In genomic region chr4:155618183-155618838, GRCh38 we compare ENCODE assay signal across 28 cellular contexts. TPM values are rescaled to one million over a fixed set of nuclear protein-coding genes. Genes with fewer than 3 reads are reported as not detected.
"Had no signal": no experiment of that assay in that cellular context is flagged by ENCODE, and none has a peak within 500 bp of the region (broad histone marks: within the 10 kb centered on the region; RNA-seq: fewer than 3 reads in every experiment).

No MANE protein-coding gene starts in this region.

- H3K36me3 ChIP-seq: brain microvascular endothelial cell, cardiac muscle cell, SJSA1 had no signal

- ATAC-seq: activated T-cell treated with anti-CD3 and anti-CD28 coated beads, Interleukin-2, amount 50 U/mL, for 72 hours; Panc1; SK-N-SH treated with all-trans-retinoic acid at 6 μM for 48 hours had no signal

- H3K27me3 Mint-ChIP-seq: activated B cell treated with CpG ODN at 0.5 μM for 24 hours had no signal

- H3K4me3 Mint-ChIP-seq: activated B cell treated with CpG ODN at 0.5 μM for 24 hours; activated CD4-positive, alpha-beta memory T cell treated with anti-CD3 and anti-CD28 coated beads, Interleukin-2, amount 10 ng/mL, durations not matched to agents 7 days and 5 days; activated naive CD4-positive, alpha-beta T cell treated with anti-CD3 and anti-CD28 coated beads, Interleukin-2, amount 10 ng/mL, durations not matched to agents 7 days and 5 days; activated naive CD8-positive, alpha-beta T cell treated with anti-CD3 and anti-CD28 coated beads for 36 hours; activated T-cell treated with anti-CD3 and anti-CD28 coated beads, Interleukin-2, amount 50 U/mL, for 72 hours; T-helper 1 cell treated with Interleukin-12 subunit alpha and Interleukin-12 subunit beta and Interleukin-4 antibody, amounts not matched to agents 30 μg/mL and 1 μg/mL, for 36 hours had no signal

- DNase-seq: activated B cell treated with CpG ODN at 0.5 μM for 24 hours; activated CD4-positive, alpha-beta memory T cell treated with anti-CD3 and anti-CD28 coated beads, Interleukin-2, amount 10 ng/mL, durations not matched to agents 7 days and 5 days; activated CD4-positive, alpha-beta T cell treated with anti-CD3 and anti-CD28 coated beads for 1 hour; activated CD4-positive, alpha-beta T cell treated with anti-CD3 and anti-CD28 coated beads, Interleukin-2, amount 50 U/mL, for 1 hour; activated CD8-positive, alpha-beta memory T cell treated with anti-CD3 and anti-CD28 coated beads, Interleukin-2, amount 50 U/mL, for 4 hours; activated gamma-delta T cell treated with Interleukin-2 at 50 U/mL for 16 hours; activated naive CD4-positive, alpha-beta T cell treated with anti-CD3 and anti-CD28 coated beads, Interleukin-2, amount 10 ng/mL, durations not matched to agents 7 days and 5 days; activated naive CD8-positive, alpha-beta T cell treated with anti-CD3 and anti-CD28 coated beads for 36 hours; activated T-cell treated with anti-CD3 and anti-CD28 coated beads, Interleukin-2, amount 50 U/mL, for 72 hours; brain microvascular endothelial cell; MM.1S; NCI-H1105; NCI-H1436 treated with DMSO at 0.1 percent for 48 hours; NCI-H187; NCI-H2081; NCI-H510A treated with DMSO at 0.1 percent for 48 hours; NCI-H69; NK-92 treated with Interleukin-12 subunit alpha and Interleukin-12 subunit beta, amount 100 ng/mL, for 24 hours; OCI-M1; RPMI8226; SHP77; SW 1271 had no signal

- H3K9me3 ChIP-seq: SJSA1 had no signal

- H3K9me3 Mint-ChIP-seq: activated B cell treated with CpG ODN at 0.5 μM for 24 hours; activated CD4-positive, alpha-beta memory T cell treated with anti-CD3 and anti-CD28 coated beads, Interleukin-2, amount 10 ng/mL, durations not matched to agents 7 days and 5 days; activated naive CD4-positive, alpha-beta T cell treated with anti-CD3 and anti-CD28 coated beads, Interleukin-2, amount 10 ng/mL, durations not matched to agents 7 days and 5 days; activated naive CD8-positive, alpha-beta T cell treated with anti-CD3 and anti-CD28 coated beads for 36 hours; activated T-cell treated with anti-CD3 and anti-CD28 coated beads, Interleukin-2, amount 50 U/mL, for 72 hours; activated T-helper 2 cell treated with anti-CD3 and anti-CD28 coated beads, Interferon-gamma antibody, Interleukin-2, Interleukin-4, amounts not matched to agents 10 μg/mL and 5 μg/mL and 100 μg/mL, durations not matched to agents 14 hours and 24 hours and 36 hours; T-helper 1 cell treated with Interleukin-12 subunit alpha and Interleukin-12 subunit beta and Interleukin-4 antibody, amounts not matched to agents 30 μg/mL and 1 μg/mL, for 36 hours had no signal

- H3K27ac Mint-ChIP-seq: activated B cell treated with CpG ODN at 0.5 μM for 24 hours; activated CD4-positive, alpha-beta memory T cell treated with anti-CD3 and anti-CD28 coated beads, Interleukin-2, amount 10 ng/mL, durations not matched to agents 7 days and 5 days; activated naive CD4-positive, alpha-beta T cell treated with anti-CD3 and anti-CD28 coated beads, Interleukin-2, amount 10 ng/mL, durations not matched to agents 7 days and 5 days; activated naive CD8-positive, alpha-beta T cell treated with anti-CD3 and anti-CD28 coated beads for 36 hours; activated T-cell treated with anti-CD3 and anti-CD28 coated beads, Interleukin-2, amount 50 U/mL, for 72 hours; activated T-helper 2 cell treated with anti-CD3 and anti-CD28 coated beads, Interferon-gamma antibody, Interleukin-2, Interleukin-4, amounts not matched to agents 10 μg/mL and 5 μg/mL and 100 μg/mL, durations not matched to agents 14 hours and 24 hours and 36 hours; T-helper 1 cell treated with Interleukin-12 subunit alpha and Interleukin-12 subunit beta and Interleukin-4 antibody, amounts not matched to agents 30 μg/mL and 1 μg/mL, for 36 hours had no signal

- H3K27ac ChIP-seq: brain microvascular endothelial cell, cardiac muscle cell, SJSA1 had no signal

- H3K4me1 Mint-ChIP-seq: activated CD4-positive, alpha-beta memory T cell treated with anti-CD3 and anti-CD28 coated beads, Interleukin-2, amount 10 ng/mL, durations not matched to agents 7 days and 5 days; activated naive CD4-positive, alpha-beta T cell treated with anti-CD3 and anti-CD28 coated beads, Interleukin-2, amount 10 ng/mL, durations not matched to agents 7 days and 5 days had no signal

- H3K4me1 ChIP-seq: SJSA1 had no signal

- H3K27me3 ChIP-seq: brain microvascular endothelial cell, cardiac muscle cell, SJSA1 had no signal

- H3K4me3 ChIP-seq: cardiac muscle cell, SJSA1 had no signal

- H3K36me3 Mint-ChIP-seq: activated naive CD4-positive, alpha-beta T cell treated with anti-CD3 and anti-CD28 coated beads, Interleukin-2, amount 10 ng/mL, durations not matched to agents 7 days and 5 days; activated naive CD8-positive, alpha-beta T cell treated with anti-CD3 and anti-CD28 coated beads for 36 hours had no signal

RNA-seq across cellular contexts. Expression of gene GUCY1A1, which starts 48.3 kb away (rescaled TPM):
- total RNA-seq: activated CD4-positive, alpha-beta memory T cell treated with anti-CD3 and anti-CD28 coated beads, Interleukin-2, amount 10 ng/mL, durations not matched to agents 7 days and 5 days; activated T-helper 2 cell treated with anti-CD3 and anti-CD28 coated beads, Interferon-gamma antibody, Interleukin-2, Interleukin-4, amounts not matched to agents 10 μg/mL and 5 μg/mL and 100 μg/mL, durations not matched to agents 14 hours and 24 hours and 36 hours; SJSA1 had no signal
